19 cellular contexts compared by ENCODE assay signal in the genomic region with DNA sequence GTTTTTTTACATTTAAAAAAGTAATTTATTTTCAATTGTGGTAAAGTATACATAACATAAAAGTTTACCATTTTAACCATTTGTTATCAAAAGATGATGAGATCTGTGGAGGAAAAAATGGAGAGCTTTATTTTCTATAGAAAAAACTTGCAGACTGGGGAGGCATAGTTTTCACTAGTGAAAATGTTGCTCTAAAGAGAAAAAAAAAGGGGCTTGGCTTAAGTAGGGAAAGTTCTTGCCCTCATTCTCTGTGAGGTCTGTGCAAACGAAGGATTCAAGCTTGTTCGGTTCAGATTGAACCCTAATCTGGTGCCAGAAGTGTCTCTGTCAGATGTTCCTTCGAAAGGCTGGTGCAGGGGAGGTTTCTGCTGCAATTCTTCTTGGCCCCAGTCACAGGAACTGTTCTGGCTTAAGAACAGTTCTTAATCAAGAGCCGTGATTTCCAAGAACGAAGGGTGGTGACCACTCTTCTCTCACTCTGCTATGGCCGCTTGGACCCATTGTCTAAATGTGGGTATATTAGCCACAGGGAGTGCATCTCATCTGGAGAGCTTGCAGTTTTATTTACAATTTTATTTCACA.
"Had no signal": no experiment of that assay in that cellular context is flagged by ENCODE, and none has a peak within 500 bp of the region (broad histone marks: within the 10 kb centered on the region; RNA-seq: fewer than 3 reads in every experiment).

No MANE protein-coding gene starts in this region.

- DNase-seq: activated B cell treated with CpG ODN at 0.5 μM for 24 hours; activated CD4-positive, alpha-beta memory T cell treated with anti-CD3 and anti-CD28 coated beads for 36 hours; activated CD4-positive, alpha-beta T cell treated with anti-CD3 and anti-CD28 coated beads for 4 hours; activated naive CD4-positive, alpha-beta T cell; activated naive CD8-positive, alpha-beta T cell treated with anti-CD3 and anti-CD28 coated beads, Interleukin-2, amount 10 ng/mL, durations not matched to agents 7 days and 5 days; activated T-cell treated with anti-CD3 and anti-CD28 coated beads for 4 hours; amygdala; body of pancreas; colonic mucosa; nephron progenitor cell; retina; stimulated activated CD4-positive, alpha-beta T cell treated with anti-CD3 and anti-CD28 coated beads, Interleukin-2, amount 100 ng/mL, for 24 hours; stimulated activated naive CD4-positive, alpha-beta T cell treated with Interleukin-2 at 50 U/mL for 16 hours; SW 1271; thyroid gland; uterus had no signal

- H3K27ac Mint-ChIP-seq: activated B cell treated with CpG ODN at 0.5 μM for 24 hours; activated CD4-positive, alpha-beta memory T cell treated with anti-CD3 and anti-CD28 coated beads for 36 hours; activated naive CD8-positive, alpha-beta T cell treated with anti-CD3 and anti-CD28 coated beads, Interleukin-2, amount 10 ng/mL, durations not matched to agents 7 days and 5 days; nephron progenitor cell had no signal

- H3K27me3 ChIP-seq: body of pancreas, colonic mucosa, thyroid gland, uterus had no signal

- ATAC-seq: body of pancreas had no signal

- H3K9me3 ChIP-seq: body of pancreas, colonic mucosa, thyroid gland, uterus had no signal

- H3K36me3 ChIP-seq: colonic mucosa, thyroid gland, uterus had no signal

- H3K4me3 Mint-ChIP-seq: activated B cell treated with CpG ODN at 0.5 μM for 24 hours; activated CD4-positive, alpha-beta memory T cell treated with anti-CD3 and anti-CD28 coated beads for 36 hours; activated naive CD8-positive, alpha-beta T cell treated with anti-CD3 and anti-CD28 coated beads, Interleukin-2, amount 10 ng/mL, durations not matched to agents 7 days and 5 days; activated T-helper 1 cell treated with anti-CD3 and anti-CD28 coated beads, Interleukin-12 subunit alpha, Interleukin-12 subunit beta, Interleukin-2, Interleukin-4 antibody, amounts not matched to agents 30 ng/mL and 10 ng/mL and 1 ng/mL, durations not matched to agents 14 hours and 24 hours and 36 hours; central memory CD8-positive, alpha-beta T cell; nephron progenitor cell had no signal

- H3K27me3 Mint-ChIP-seq: activated B cell treated with CpG ODN at 0.5 μM for 24 hours; activated CD4-positive, alpha-beta memory T cell treated with anti-CD3 and anti-CD28 coated beads for 36 hours; activated naive CD8-positive, alpha-beta T cell treated with anti-CD3 and anti-CD28 coated beads, Interleukin-2, amount 10 ng/mL, durations not matched to agents 7 days and 5 days; central memory CD8-positive, alpha-beta T cell had no signal

- H3K4me3 ChIP-seq: body of pancreas, colonic mucosa, lung, thyroid gland, uterus had no signal

- H3K9me3 Mint-ChIP-seq: activated B cell treated with CpG ODN at 0.5 μM for 24 hours; activated CD4-positive, alpha-beta memory T cell treated with anti-CD3 and anti-CD28 coated beads for 36 hours; activated naive CD8-positive, alpha-beta T cell treated with anti-CD3 and anti-CD28 coated beads, Interleukin-2, amount 10 ng/mL, durations not matched to agents 7 days and 5 days; activated T-helper 1 cell treated with anti-CD3 and anti-CD28 coated beads, Interleukin-12 subunit alpha, Interleukin-12 subunit beta, Interleukin-2, Interleukin-4 antibody, amounts not matched to agents 30 ng/mL and 10 ng/mL and 1 ng/mL, durations not matched to agents 14 hours and 24 hours and 36 hours; central memory CD8-positive, alpha-beta T cell; nephron progenitor cell had no signal

- H3K27ac ChIP-seq: body of pancreas, colonic mucosa, thyroid gland, uterus had no signal
